ENCODE assay signal across 31 cellular contexts in the genomic region with DNA sequence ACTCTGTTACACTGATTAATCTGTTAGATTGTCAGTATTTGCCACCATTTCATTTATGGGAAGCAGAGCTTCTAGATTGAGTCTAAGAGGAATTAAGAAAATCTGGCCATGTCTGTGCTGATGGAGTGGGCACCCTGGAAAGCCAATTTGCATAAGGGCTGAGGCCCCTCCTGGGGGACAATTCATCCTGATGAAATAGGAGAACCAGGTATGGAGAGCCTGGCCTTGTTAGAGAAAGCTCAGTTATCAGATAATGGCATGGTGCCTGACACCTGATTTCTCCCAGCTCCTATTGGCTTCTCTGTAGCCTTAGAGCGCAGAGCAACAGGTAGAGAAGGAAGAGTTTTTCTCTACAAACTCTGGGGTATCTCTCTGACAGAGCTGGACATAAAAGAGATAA.
"Had no signal": no experiment of that assay in that cellular context is flagged by ENCODE, and none has a peak within 500 bp of the region (broad histone marks: within the 10 kb centered on the region; RNA-seq: fewer than 3 reads in every experiment).

No MANE protein-coding gene starts in this region.

- H3K36me3 ChIP-seq: esophagus muscularis mucosa, ovary, sigmoid colon, uterus, WERI-Rb-1 had no signal

- H3K27ac ChIP-seq: esophagus muscularis mucosa, foreskin keratinocyte, ovary, psoas muscle, sigmoid colon, uterus, WERI-Rb-1 had no signal

- DNase-seq: activated CD4-positive, alpha-beta memory T cell treated with anti-CD3 and anti-CD28 coated beads for 36 hours; activated CD4-positive, alpha-beta T cell treated with anti-CD3 and anti-CD28 coated beads, Interleukin-2, amount 10 ng/mL, durations not matched to agents 24 days and 14 days; activated CD4-positive, CD25-positive, alpha-beta regulatory T cell treated with anti-CD3 and anti-CD28 coated beads, Interleukin-2, amount 50 U/mL, for 72 hours; activated CD8-positive, alpha-beta memory T cell treated with anti-CD3 and anti-CD28 coated beads, Interleukin-2, amount 50 U/mL, for 4 hours; activated effector memory CD4-positive, alpha-beta T cell treated with anti-CD3 and anti-CD28 coated beads, Interleukin-2, amount 50 U/mL, for 16 hours; activated naive CD4-positive, alpha-beta T cell treated with anti-CD3 and anti-CD28 coated beads, Interleukin-2, amount 10 ng/mL, durations not matched to agents 7 days and 5 days; activated naive CD8-positive, alpha-beta T cell treated with anti-CD3 and anti-CD28 coated beads, Interleukin-2, amount 10 ng/mL, durations not matched to agents 7 days and 5 days; activated T-cell treated with anti-CD3 and anti-CD28 coated beads, Interleukin-2, amount 50 U/mL, for 1 hour; caudate nucleus; foreskin keratinocyte; left cardiac atrium; mammary epithelial cell; naive B cell; nephron progenitor cell; ovary; psoas muscle; sigmoid colon; small intestine; stimulated activated CD4-positive, alpha-beta T cell treated with anti-CD3 and anti-CD28 coated beads, Interleukin-4, amount 100 ng/mL, for 4 hours; stimulated activated CD8-positive, alpha-beta memory T cell treated with anti-CD3 and anti-CD28 coated beads, Interleukin-4, amount 100 ng/mL, for 48 hours; stimulated activated naive CD8-positive, alpha-beta T cell treated with anti-CD3 and anti-CD28 coated beads, Interleukin-15, amount 100 ng/mL, for 72 hours; substantia nigra; T-helper 17 cell; T1000; uterus; WERI-Rb-1 had no signal

- H3K4me1 ChIP-seq: esophagus muscularis mucosa, foreskin keratinocyte, psoas muscle, sigmoid colon, uterus had no signal

- H3K9me3 ChIP-seq: esophagus muscularis mucosa, ovary, psoas muscle, sigmoid colon, uterus had no signal

- H3K9me3 Mint-ChIP-seq: activated CD4-positive, alpha-beta memory T cell treated with anti-CD3 and anti-CD28 coated beads for 36 hours; activated CD4-positive, alpha-beta T cell treated with anti-CD3 and anti-CD28 coated beads, Interleukin-2, amount 10 ng/mL, durations not matched to agents 24 days and 14 days; activated naive CD4-positive, alpha-beta T cell treated with anti-CD3 and anti-CD28 coated beads, Interleukin-2, amount 10 ng/mL, durations not matched to agents 7 days and 5 days; activated naive CD8-positive, alpha-beta T cell treated with anti-CD3 and anti-CD28 coated beads, Interleukin-2, amount 10 ng/mL, durations not matched to agents 7 days and 5 days; activated T-helper 1 cell treated with anti-CD3 and anti-CD28 coated beads, Interleukin-12 subunit alpha, Interleukin-12 subunit beta, Interleukin-2, Interleukin-4 antibody, amounts not matched to agents 30 ng/mL and 10 ng/mL and 1 ng/mL, durations not matched to agents 14 hours and 24 hours and 36 hours; mesothelial cell of epicardium; naive B cell; stimulated activated memory B cell treated with anti-CD40 and anti-IgM and Interleukin-4, amounts not matched to agents 10 μg/mL and 1 μg/mL and 100 μg/mL, for 72 hours; stimulated activated naive CD8-positive, alpha-beta T cell treated with anti-CD3 and anti-CD28 coated beads, Interleukin-15, amount 100 ng/mL, for 72 hours had no signal

- H3K27me3 ChIP-seq: esophagus muscularis mucosa, foreskin keratinocyte, ovary, sigmoid colon, uterus had no signal

- H3K4me1 Mint-ChIP-seq: activated CD4-positive, alpha-beta T cell treated with anti-CD3 and anti-CD28 coated beads, Interleukin-2, amount 10 ng/mL, durations not matched to agents 24 days and 14 days; activated naive CD4-positive, alpha-beta T cell treated with anti-CD3 and anti-CD28 coated beads, Interleukin-2, amount 10 ng/mL, durations not matched to agents 7 days and 5 days; activated naive CD8-positive, alpha-beta T cell treated with anti-CD3 and anti-CD28 coated beads, Interleukin-2, amount 10 ng/mL, durations not matched to agents 7 days and 5 days; mesothelial cell of epicardium; naive B cell; stimulated activated memory B cell treated with anti-CD40 and anti-IgM and Interleukin-4, amounts not matched to agents 10 μg/mL and 1 μg/mL and 100 μg/mL, for 72 hours; stimulated activated naive CD8-positive, alpha-beta T cell treated with anti-CD3 and anti-CD28 coated beads, Interleukin-15, amount 100 ng/mL, for 72 hours; T-helper 17 cell had no signal

- H3K27ac Mint-ChIP-seq: activated CD4-positive, alpha-beta memory T cell treated with anti-CD3 and anti-CD28 coated beads for 36 hours; activated CD4-positive, alpha-beta T cell treated with anti-CD3 and anti-CD28 coated beads, Interleukin-2, amount 10 ng/mL, durations not matched to agents 24 days and 14 days; activated naive CD4-positive, alpha-beta T cell treated with anti-CD3 and anti-CD28 coated beads, Interleukin-2, amount 10 ng/mL, durations not matched to agents 7 days and 5 days; activated naive CD8-positive, alpha-beta T cell treated with anti-CD3 and anti-CD28 coated beads, Interleukin-2, amount 10 ng/mL, durations not matched to agents 7 days and 5 days; activated T-helper 1 cell treated with anti-CD3 and anti-CD28 coated beads, Interleukin-12 subunit alpha, Interleukin-12 subunit beta, Interleukin-2, Interleukin-4 antibody, amounts not matched to agents 30 ng/mL and 10 ng/mL and 1 ng/mL, durations not matched to agents 14 hours and 24 hours and 36 hours; mesothelial cell of epicardium; naive B cell; stimulated activated memory B cell treated with anti-CD40 and anti-IgM and Interleukin-4, amounts not matched to agents 10 μg/mL and 1 μg/mL and 100 μg/mL, for 72 hours; stimulated activated naive CD8-positive, alpha-beta T cell treated with anti-CD3 and anti-CD28 coated beads, Interleukin-15, amount 100 ng/mL, for 72 hours; T-helper 17 cell; type B pancreatic cell had no signal

- H3K36me3 Mint-ChIP-seq: activated CD4-positive, alpha-beta memory T cell treated with anti-CD3 and anti-CD28 coated beads for 36 hours; activated naive CD4-positive, alpha-beta T cell treated with anti-CD3 and anti-CD28 coated beads, Interleukin-2, amount 10 ng/mL, durations not matched to agents 7 days and 5 days; activated naive CD8-positive, alpha-beta T cell treated with anti-CD3 and anti-CD28 coated beads, Interleukin-2, amount 10 ng/mL, durations not matched to agents 7 days and 5 days; mesothelial cell of epicardium; naive B cell; stimulated activated memory B cell treated with anti-CD40 and anti-IgM and Interleukin-4, amounts not matched to agents 10 μg/mL and 1 μg/mL and 100 μg/mL, for 72 hours; type B pancreatic cell had no signal

- H3K4me3 Mint-ChIP-seq: activated CD4-positive, alpha-beta memory T cell treated with anti-CD3 and anti-CD28 coated beads for 36 hours; activated CD4-positive, alpha-beta T cell treated with anti-CD3 and anti-CD28 coated beads, Interleukin-2, amount 10 ng/mL, durations not matched to agents 24 days and 14 days; activated naive CD4-positive, alpha-beta T cell treated with anti-CD3 and anti-CD28 coated beads, Interleukin-2, amount 10 ng/mL, durations not matched to agents 7 days and 5 days; activated naive CD8-positive, alpha-beta T cell treated with anti-CD3 and anti-CD28 coated beads, Interleukin-2, amount 10 ng/mL, durations not matched to agents 7 days and 5 days; activated T-helper 1 cell treated with anti-CD3 and anti-CD28 coated beads, Interleukin-12 subunit alpha, Interleukin-12 subunit beta, Interleukin-2, Interleukin-4 antibody, amounts not matched to agents 30 ng/mL and 10 ng/mL and 1 ng/mL, durations not matched to agents 14 hours and 24 hours and 36 hours; mesothelial cell of epicardium; naive B cell; nephron progenitor cell; stimulated activated memory B cell treated with anti-CD40 and anti-IgM and Interleukin-4, amounts not matched to agents 10 μg/mL and 1 μg/mL and 100 μg/mL, for 72 hours; stimulated activated naive CD8-positive, alpha-beta T cell treated with anti-CD3 and anti-CD28 coated beads, Interleukin-15, amount 100 ng/mL, for 72 hours; T-helper 17 cell; type B pancreatic cell had no signal

- H3K4me3 ChIP-seq: esophagus muscularis mucosa, ovary, psoas muscle, sigmoid colon, uterus had no signal

- H3K27me3 Mint-ChIP-seq: activated CD4-positive, alpha-beta memory T cell treated with anti-CD3 and anti-CD28 coated beads for 36 hours; activated CD4-positive, alpha-beta T cell treated with anti-CD3 and anti-CD28 coated beads, Interleukin-2, amount 10 ng/mL, durations not matched to agents 24 days and 14 days; activated naive CD4-positive, alpha-beta T cell treated with anti-CD3 and anti-CD28 coated beads, Interleukin-2, amount 10 ng/mL, durations not matched to agents 7 days and 5 days; naive B cell; stimulated activated memory B cell treated with anti-CD40 and anti-IgM and Interleukin-4, amounts not matched to agents 10 μg/mL and 1 μg/mL and 100 μg/mL, for 72 hours; stimulated activated naive CD8-positive, alpha-beta T cell treated with anti-CD3 and anti-CD28 coated beads, Interleukin-15, amount 100 ng/mL, for 72 hours; T-helper 17 cell; type B pancreatic cell had no signal

- ATAC-seq: foreskin keratinocyte; left cardiac atrium; psoas muscle; stimulated activated memory B cell treated with anti-CD40 and anti-IgM and Interleukin-4, amounts not matched to agents 10 μg/mL and 1 μg/mL and 100 μg/mL, for 72 hours; stimulated activated naive CD8-positive, alpha-beta T cell treated with anti-CD3 and anti-CD28 coated beads, Interleukin-15, amount 100 ng/mL, for 72 hours; T-helper 17 cell had no signal
